Comparison of ENCODE assay signal across 1 cellular context in the genomic region with DNA sequence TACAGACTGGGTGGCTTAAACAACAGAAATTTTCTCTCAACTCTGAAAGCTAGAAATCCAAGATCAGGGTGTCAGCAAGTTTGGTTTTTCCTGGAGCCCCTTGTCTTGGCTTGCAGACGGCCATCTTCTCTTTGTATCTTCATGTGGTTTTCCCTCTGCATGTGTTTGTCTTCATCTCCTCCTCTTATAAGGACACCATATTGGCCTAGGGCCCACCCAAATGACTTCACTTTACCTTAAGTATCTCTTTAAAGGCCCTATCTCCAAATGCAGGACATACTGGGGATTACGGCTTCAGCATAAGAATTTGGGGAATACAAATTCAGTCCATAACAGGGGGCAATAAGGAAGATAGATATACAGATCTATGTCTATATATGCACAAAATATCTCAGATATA.
A peak's percentile ranks its signal among the peaks of the same experiment; 100 is the strongest.
TF ChIP-seq lines count a peak whose summit lies in the region.

No MANE protein-coding gene starts in this region.

TF ChIP-seq in K562, 482 proteins besides CTCF, POLR2A, EP300 and RAD21 (continued from another document and continues in another):
- TF ChIP-seq, protein P1, sequence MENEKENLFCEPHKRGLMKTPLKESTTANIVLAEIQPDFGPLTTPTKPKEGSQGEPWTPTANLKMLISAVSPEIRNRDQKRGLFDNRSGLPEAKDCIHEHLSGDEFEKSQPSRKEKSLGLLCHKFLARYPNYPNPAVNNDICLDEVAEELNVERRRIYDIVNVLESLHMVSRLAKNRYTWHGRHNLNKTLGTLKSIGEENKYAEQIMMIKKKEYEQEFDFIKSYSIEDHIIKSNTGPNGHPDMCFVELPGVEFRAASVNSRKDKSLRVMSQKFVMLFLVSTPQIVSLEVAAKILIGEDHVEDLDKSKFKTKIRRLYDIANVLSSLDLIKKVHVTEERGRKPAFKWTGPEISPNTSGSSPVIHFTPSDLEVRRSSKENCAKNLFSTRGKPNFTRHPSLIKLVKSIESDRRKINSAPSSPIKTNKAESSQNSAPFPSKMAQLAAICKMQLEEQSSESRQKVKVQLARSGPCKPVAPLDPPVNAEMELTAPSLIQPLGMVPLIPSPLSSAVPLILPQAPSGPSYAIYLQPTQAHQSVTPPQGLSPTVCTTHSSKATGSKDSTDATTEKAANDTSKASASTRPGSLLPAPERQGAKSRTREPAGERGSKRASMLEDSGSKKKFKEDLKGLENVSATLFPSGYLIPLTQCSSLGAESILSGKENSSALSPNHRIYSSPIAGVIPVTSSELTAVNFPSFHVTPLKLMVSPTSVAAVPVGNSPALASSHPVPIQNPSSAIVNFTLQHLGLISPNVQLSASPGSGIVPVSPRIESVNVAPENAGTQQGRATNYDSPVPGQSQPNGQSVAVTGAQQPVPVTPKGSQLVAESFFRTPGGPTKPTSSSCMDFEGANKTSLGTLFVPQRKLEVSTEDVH (IDR thresholded peaks at IDR 0.05; ENCODE audit: low read depth, partially characterized antibody), result no peak
- TF ChIP-seq, protein P2, sequence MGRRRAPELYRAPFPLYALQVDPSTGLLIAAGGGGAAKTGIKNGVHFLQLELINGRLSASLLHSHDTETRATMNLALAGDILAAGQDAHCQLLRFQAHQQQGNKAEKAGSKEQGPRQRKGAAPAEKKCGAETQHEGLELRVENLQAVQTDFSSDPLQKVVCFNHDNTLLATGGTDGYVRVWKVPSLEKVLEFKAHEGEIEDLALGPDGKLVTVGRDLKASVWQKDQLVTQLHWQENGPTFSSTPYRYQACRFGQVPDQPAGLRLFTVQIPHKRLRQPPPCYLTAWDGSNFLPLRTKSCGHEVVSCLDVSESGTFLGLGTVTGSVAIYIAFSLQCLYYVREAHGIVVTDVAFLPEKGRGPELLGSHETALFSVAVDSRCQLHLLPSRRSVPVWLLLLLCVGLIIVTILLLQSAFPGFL (CRISPR knock-in tag; IDR thresholded peaks at IDR 0.05), result no peak
- TF ChIP-seq KDM1A (IDR thresholded peaks at IDR 0.05) (no peak), DMBX1 (CRISPR knock-in tag; IDR thresholded peaks at IDR 0.05; ENCODE audit: borderline replicate concordance) (peak; percentile 75; the same call in 1 of the 2 replicates), ADNP (tag; IDR thresholded peaks at IDR 0.05) (0 out of 2 replicates have a peak, but pooled peaks have one; percentile 43), TCF7L2 (IDR thresholded peaks at IDR 0.05; ENCODE audit: low read depth, low read length) (no peak), ZBED1 (IDR thresholded peaks at IDR 0.05) (no peak), BMI1 (IDR thresholded peaks at IDR 0.05; ENCODE audit: low read length) (no peak), L3MBTL2 (IDR thresholded peaks at IDR 0.05) (peak; percentile 36; the same call in 1 of the 2 replicates), DPF2 (IDR thresholded peaks at IDR 0.05) (peak; percentile 64; the same call in 1 of the 2 replicates), POLR2AphosphoS2 (IDR thresholded peaks at IDR 0.05; ENCODE audit: low read length) (no peak), NFE2 (IDR thresholded peaks at IDR 0.05; ENCODE audit: low read depth) (peak; percentile 31; the same call in 1 of the 2 replicates), MEF2A (IDR thresholded peaks at IDR 0.05; ENCODE audit: control insufficient read depth, low read depth, low read length) (no peak), RFX7 (CRISPR knock-in tag; IDR thresholded peaks at IDR 0.05) (no peak), THRAP3 (IDR thresholded peaks at IDR 0.05; ENCODE audit: borderline replicate concordance) (no peak), ATF1 (CRISPR knock-in tag; IDR thresholded peaks at IDR 0.05) (no peak), ATF1 (tag; IDR thresholded peaks at IDR 0.05) (0 out of 2 replicates have a peak, but pooled peaks have one; percentile 10), ZNF699 (CRISPR knock-in tag; IDR thresholded peaks at IDR 0.05; ENCODE audit: insufficient replicate concordance) (no peak), MCM2 (IDR thresholded peaks at IDR 0.05; ENCODE audit: low read depth) (no peak), EHMT2 (IDR thresholded peaks at IDR 0.05) (0 out of 2 replicates have a peak, but pooled peaks have one; percentile 35), MYC (IDR thresholded peaks at IDR 0.05; ENCODE audit: low read depth, low read length) (0 out of 2 replicates have a peak, but pooled peaks have one; percentile 36), MYC (CRISPR knock-in tag; IDR thresholded peaks at IDR 0.05; ENCODE audit: borderline replicate concordance, low read depth) (no peak), ZNF24 (IDR thresholded peaks at IDR 0.05) (no peak), MECOM (CRISPR knock-in tag; IDR thresholded peaks at IDR 0.05) (0 out of 2 replicates have a peak, but pooled peaks have one; percentile 42), NCOR1 (IDR thresholded peaks at IDR 0.05) (peak; percentile 41; the same call in 1 of the 2 replicates), ZNF3 (CRISPR knock-in tag; IDR thresholded peaks at IDR 0.05) (no peak)
- TF ChIP-seq, protein P3, sequence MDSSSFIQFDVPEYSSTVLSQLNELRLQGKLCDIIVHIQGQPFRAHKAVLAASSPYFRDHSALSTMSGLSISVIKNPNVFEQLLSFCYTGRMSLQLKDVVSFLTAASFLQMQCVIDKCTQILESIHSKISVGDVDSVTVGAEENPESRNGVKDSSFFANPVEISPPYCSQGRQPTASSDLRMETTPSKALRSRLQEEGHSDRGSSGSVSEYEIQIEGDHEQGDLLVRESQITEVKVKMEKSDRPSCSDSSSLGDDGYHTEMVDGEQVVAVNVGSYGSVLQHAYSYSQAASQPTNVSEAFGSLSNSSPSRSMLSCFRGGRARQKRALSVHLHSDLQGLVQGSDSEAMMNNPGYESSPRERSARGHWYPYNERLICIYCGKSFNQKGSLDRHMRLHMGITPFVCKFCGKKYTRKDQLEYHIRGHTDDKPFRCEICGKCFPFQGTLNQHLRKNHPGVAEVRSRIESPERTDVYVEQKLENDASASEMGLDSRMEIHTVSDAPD (CRISPR knock-in tag; IDR thresholded peaks at IDR 0.05), result no peak
- TF ChIP-seq, protein P4, sequence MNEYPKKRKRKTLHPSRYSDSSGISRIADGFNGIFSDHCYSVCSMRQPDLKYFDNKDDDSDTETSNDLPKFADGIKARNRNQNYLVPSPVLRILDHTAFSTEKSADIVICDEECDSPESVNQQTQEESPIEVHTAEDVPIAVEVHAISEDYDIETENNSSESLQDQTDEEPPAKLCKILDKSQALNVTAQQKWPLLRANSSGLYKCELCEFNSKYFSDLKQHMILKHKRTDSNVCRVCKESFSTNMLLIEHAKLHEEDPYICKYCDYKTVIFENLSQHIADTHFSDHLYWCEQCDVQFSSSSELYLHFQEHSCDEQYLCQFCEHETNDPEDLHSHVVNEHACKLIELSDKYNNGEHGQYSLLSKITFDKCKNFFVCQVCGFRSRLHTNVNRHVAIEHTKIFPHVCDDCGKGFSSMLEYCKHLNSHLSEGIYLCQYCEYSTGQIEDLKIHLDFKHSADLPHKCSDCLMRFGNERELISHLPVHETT (CRISPR knock-in tag; conservative IDR thresholded peaks at IDR 0.05 in 1 of 2, IDR thresholded peaks at IDR 0.05 in 1 of 2), result peak in 1 of 2 experiments; percentile 72; a peak in 1 of 4 replicates
- TF ChIP-seq, protein P5, sequence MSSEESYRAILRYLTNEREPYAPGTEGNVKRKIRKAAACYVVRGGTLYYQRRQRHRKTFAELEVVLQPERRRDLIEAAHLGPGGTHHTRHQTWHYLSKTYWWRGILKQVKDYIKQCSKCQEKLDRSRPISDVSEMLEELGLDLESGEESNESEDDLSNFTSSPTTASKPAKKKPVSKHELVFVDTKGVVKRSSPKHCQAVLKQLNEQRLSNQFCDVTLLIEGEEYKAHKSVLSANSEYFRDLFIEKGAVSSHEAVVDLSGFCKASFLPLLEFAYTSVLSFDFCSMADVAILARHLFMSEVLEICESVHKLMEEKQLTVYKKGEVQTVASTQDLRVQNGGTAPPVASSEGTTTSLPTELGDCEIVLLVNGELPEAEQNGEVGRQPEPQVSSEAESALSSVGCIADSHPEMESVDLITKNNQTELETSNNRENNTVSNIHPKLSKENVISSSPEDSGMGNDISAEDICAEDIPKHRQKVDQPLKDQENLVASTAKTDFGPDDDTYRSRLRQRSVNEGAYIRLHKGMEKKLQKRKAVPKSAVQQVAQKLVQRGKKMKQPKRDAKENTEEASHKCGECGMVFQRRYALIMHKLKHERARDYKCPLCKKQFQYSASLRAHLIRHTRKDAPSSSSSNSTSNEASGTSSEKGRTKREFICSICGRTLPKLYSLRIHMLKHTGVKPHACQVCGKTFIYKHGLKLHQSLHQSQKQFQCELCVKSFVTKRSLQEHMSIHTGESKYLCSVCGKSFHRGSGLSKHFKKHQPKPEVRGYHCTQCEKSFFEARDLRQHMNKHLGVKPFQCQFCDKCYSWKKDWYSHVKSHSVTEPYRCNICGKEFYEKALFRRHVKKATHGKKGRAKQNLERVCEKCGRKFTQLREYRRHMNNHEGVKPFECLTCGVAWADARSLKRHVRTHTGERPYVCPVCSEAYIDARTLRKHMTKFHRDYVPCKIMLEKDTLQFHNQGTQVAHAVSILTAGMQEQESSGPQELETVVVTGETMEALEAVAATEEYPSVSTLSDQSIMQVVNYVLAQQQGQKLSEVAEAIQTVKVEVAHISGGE (CRISPR knock-in tag; IDR thresholded peaks at IDR 0.05), result peak in 1 of 3 experiments; percentile 71; a peak in 2 of 6 replicates
- TF ChIP-seq, protein P6, sequence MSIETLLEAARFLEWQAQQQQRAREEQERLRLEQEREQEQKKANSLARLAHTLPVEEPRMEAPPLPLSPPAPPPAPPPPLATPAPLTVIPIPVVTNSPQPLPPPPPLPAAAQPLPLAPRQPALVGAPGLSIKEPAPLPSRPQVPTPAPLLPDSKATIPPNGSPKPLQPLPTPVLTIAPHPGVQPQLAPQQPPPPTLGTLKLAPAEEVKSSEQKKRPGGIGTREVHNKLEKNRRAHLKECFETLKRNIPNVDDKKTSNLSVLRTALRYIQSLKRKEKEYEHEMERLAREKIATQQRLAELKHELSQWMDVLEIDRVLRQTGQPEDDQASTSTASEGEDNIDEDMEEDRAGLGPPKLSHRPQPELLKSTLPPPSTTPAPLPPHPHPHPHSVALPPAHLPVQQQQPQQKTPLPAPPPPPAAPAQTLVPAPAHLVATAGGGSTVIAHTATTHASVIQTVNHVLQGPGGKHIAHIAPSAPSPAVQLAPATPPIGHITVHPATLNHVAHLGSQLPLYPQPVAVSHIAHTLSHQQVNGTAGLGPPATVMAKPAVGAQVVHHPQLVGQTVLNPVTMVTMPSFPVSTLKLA (conservative IDR thresholded peaks at IDR 0.05), result peak in 1 of 2 experiments; percentile 19; a peak in 1 of 4 replicates
- TF ChIP-seq, protein P7, sequence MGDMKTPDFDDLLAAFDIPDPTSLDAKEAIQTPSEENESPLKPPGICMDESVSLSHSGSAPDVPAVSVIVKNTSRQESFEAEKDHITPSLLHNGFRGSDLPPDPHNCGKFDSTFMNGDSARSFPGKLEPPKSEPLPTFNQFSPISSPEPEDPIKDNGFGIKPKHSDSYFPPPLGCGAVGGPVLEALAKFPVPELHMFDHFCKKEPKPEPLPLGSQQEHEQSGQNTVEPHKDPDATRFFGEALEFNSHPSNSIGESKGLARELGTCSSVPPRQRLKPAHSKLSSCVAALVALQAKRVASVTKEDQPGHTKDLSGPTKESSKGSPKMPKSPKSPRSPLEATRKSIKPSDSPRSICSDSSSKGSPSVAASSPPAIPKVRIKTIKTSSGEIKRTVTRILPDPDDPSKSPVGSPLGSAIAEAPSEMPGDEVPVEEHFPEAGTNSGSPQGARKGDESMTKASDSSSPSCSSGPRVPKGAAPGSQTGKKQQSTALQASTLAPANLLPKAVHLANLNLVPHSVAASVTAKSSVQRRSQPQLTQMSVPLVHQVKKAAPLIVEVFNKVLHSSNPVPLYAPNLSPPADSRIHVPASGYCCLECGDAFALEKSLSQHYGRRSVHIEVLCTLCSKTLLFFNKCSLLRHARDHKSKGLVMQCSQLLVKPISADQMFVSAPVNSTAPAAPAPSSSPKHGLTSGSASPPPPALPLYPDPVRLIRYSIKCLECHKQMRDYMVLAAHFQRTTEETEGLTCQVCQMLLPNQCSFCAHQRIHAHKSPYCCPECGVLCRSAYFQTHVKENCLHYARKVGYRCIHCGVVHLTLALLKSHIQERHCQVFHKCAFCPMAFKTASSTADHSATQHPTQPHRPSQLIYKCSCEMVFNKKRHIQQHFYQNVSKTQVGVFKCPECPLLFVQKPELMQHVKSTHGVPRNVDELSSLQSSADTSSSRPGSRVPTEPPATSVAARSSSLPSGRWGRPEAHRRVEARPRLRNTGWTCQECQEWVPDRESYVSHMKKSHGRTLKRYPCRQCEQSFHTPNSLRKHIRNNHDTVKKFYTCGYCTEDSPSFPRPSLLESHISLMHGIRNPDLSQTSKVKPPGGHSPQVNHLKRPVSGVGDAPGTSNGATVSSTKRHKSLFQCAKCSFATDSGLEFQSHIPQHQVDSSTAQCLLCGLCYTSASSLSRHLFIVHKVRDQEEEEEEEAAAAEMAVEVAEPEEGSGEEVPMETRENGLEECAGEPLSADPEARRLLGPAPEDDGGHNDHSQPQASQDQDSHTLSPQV (IDR thresholded peaks at IDR 0.05), result peak; percentile 95
- TF ChIP-seq, protein P8, sequence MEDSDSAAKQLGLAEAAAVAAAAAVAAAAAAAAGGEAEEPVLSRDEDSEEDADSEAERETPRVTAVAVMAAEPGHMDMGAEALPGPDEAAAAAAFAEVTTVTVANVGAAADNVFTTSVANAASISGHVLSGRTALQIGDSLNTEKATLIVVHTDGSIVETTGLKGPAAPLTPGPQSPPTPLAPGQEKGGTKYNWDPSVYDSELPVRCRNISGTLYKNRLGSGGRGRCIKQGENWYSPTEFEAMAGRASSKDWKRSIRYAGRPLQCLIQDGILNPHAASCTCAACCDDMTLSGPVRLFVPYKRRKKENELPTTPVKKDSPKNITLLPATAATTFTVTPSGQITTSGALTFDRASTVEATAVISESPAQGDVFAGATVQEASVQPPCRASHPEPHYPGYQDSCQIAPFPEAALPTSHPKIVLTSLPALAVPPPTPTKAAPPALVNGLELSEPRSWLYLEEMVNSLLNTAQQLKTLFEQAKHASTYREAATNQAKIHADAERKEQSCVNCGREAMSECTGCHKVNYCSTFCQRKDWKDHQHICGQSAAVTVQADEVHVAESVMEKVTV (CRISPR knock-in tag; IDR thresholded peaks at IDR 0.05), result no peak
- TF ChIP-seq, protein P9, sequence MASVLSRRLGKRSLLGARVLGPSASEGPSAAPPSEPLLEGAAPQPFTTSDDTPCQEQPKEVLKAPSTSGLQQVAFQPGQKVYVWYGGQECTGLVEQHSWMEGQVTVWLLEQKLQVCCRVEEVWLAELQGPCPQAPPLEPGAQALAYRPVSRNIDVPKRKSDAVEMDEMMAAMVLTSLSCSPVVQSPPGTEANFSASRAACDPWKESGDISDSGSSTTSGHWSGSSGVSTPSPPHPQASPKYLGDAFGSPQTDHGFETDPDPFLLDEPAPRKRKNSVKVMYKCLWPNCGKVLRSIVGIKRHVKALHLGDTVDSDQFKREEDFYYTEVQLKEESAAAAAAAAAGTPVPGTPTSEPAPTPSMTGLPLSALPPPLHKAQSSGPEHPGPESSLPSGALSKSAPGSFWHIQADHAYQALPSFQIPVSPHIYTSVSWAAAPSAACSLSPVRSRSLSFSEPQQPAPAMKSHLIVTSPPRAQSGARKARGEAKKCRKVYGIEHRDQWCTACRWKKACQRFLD (CRISPR knock-in tag; IDR thresholded peaks at IDR 0.05), result 0 out of 2 replicates have a peak, but pooled peaks have one; percentile 51
- TF ChIP-seq, protein P10, sequence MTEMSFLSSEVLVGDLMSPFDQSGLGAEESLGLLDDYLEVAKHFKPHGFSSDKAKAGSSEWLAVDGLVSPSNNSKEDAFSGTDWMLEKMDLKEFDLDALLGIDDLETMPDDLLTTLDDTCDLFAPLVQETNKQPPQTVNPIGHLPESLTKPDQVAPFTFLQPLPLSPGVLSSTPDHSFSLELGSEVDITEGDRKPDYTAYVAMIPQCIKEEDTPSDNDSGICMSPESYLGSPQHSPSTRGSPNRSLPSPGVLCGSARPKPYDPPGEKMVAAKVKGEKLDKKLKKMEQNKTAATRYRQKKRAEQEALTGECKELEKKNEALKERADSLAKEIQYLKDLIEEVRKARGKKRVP (CRISPR knock-in tag; IDR thresholded peaks at IDR 0.05), result no peak
